10 cellular contexts compared by ENCODE assay signal in the genomic region with DNA sequence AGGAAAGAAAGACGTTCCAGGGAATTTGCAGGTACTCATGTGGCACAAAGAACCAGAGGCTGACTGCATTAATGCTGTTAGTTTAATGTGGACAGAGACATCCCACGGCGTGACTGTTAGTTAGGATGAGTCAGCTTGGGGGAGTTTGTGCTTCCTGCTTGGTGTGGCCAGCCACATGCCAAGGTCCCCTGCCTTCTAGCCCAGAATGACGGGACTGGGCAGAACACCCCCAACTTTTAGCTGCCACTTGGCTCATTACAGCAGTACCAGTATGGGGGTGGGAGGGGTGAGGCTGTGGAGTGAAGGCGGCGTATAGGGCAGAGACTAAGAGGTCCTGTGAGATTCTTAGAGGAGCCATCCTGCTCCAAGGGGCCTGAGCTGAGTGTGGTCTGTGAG. TPM values are rescaled to one million over a fixed set of nuclear protein-coding genes. Genes with fewer than 3 reads are reported as not detected.
DNase-seq lines count a peak whose midpoint lies in the region; ATAC-seq and TF ChIP-seq lines count a peak whose summit lies in the region.
"Had no signal": no experiment of that assay in that cellular context is flagged by ENCODE, and none has a peak within 500 bp of the region (broad histone marks: within the 10 kb centered on the region; RNA-seq: fewer than 3 reads in every experiment).

No MANE protein-coding gene starts in this region.

- H2BK5ac ChIP-seq in trophoblast cell (ENCODE audit: low read depth, low read length, poor library complexity) = no peak overlapping the region

- intact Hi-C loops in uterus (cut with DNase I; ENCODE audit: low total_unique reads) = loop anchor here (10.0 kb wide), 1 partner anchor 52 kb away; no protein-coding TSS in a partner anchor

- H4K12ac ChIP-seq in trophoblast cell (ENCODE audit: low read depth, low read length) = no peak overlapping the region

- peaks cover 2% of the 10 kb centered on the region for H3K9me3 ChIP-seq in trophoblast cell (ENCODE audit: insufficient read depth, low read depth, low read length)
- no peaks in the 10 kb centered on the region for H3K9me3 ChIP-seq in uterus

- H3K27me3 ChIP-seq in trophoblast cell (ENCODE audit: insufficient read depth, low read length) (no peaks in the 10 kb centered on the region), uterus (no peaks in the 10 kb centered on the region)

- H3K18ac ChIP-seq in trophoblast cell (ENCODE audit: low read length) = no peak overlapping the region

- H2BK12ac ChIP-seq in trophoblast cell (ENCODE audit: low read length) = no peak overlapping the region

- H3K36me3 ChIP-seq in trophoblast cell (ENCODE audit: control insufficient read depth in 1 of 2, insufficient read depth in 2 of 2, low read length in 2 of 2) (peaks cover 67 to 83% of the 10 kb centered on the region in 2 experiments), uterus (no peaks in the 10 kb centered on the region)

- no peak overlapping the region for H2AK5ac ChIP-seq in trophoblast cell (ENCODE audit: low read length)

- H3K4me2 ChIP-seq in trophoblast cell (ENCODE audit: low read length) = no peak overlapping the region

- H3K79me2 ChIP-seq in trophoblast cell (ENCODE audit: control insufficient read depth, insufficient read depth, low read length, poor library complexity) = no peaks in the 10 kb centered on the region

- H4K8ac ChIP-seq in trophoblast cell (ENCODE audit: low read depth, low read length) = no peak overlapping the region

- no peak overlapping the region for H3K4ac ChIP-seq in trophoblast cell (ENCODE audit: low read depth, low read length)

- H3K4me1 ChIP-seq in trophoblast cell (ENCODE audit: control insufficient read depth in 1 of 2, insufficient read depth in 2 of 2, low read length in 2 of 2) (peaks cover 6 to 9% of the 10 kb centered on the region in 2 experiments), uterus (no peaks in the 10 kb centered on the region)

- no peak overlapping the region for H3K4me3 ChIP-seq in NB4 (ENCODE audit: low read depth, low read length)
- H3K4me3 ChIP-seq in cardiac fibroblast (replicated peaks in 1 of 2; ENCODE audit: low read depth in 2 of 2, low read length in 2 of 2) = no peak overlapping the region
- H3K4me3 ChIP-seq in trophoblast cell (ENCODE audit: low read depth, low read length) = no peak overlapping the region
- no peak overlapping the region for H3K4me3 ChIP-seq in uterus

- H3K79me1 ChIP-seq in trophoblast cell (ENCODE audit: low read length) = no peaks in the 10 kb centered on the region

- no peak overlapping the region for H4K91ac ChIP-seq in trophoblast cell (ENCODE audit: low read depth, low read length)

- TF ChIP-seq CTCF in NB4 (IDR thresholded peaks at IDR 0.05; ENCODE audit: low read depth, low read length) (no peak), cardiac fibroblast (IDR thresholded peaks at IDR 0.05; ENCODE audit: low read depth, low read length) (no peak), uterus (IDR thresholded peaks at IDR 0.05) (no peak)

- H3K23ac ChIP-seq in trophoblast cell (ENCODE audit: low read length) = no peak overlapping the region

- H3K14ac ChIP-seq in trophoblast cell (ENCODE audit: low read length) = no peak overlapping the region

- no CpG with 5 or more reads among the region's 6 CpGs for WGBS in trophoblast cell (ENCODE audit: extremely low coverage, insufficient coverage, insufficient read length)

- no peak overlapping the region for H2AFZ ChIP-seq in trophoblast cell (ENCODE audit: insufficient read depth, low read length, poor library complexity)

- no peak overlapping the region for H3K9ac ChIP-seq in trophoblast cell (ENCODE audit: low read length)

- H3K27ac ChIP-seq in trophoblast cell (ENCODE audit: low read depth, low read length) (no peak overlapping the region), uterus (peak overlapping the region in 1 of 2 donors; percentile 11)

- DNase-seq in GM04504 (ENCODE audit: low read depth) (peak; percentile 52), NB4 (ENCODE audit: low read depth) (peak; percentile 94), cardiac fibroblast (ENCODE audit: low read depth in 2 of 2) (peak; percentile 57 to 83), trophoblast cell (peak; percentile 20 to 34), uterus (no peak)
- no peak for DNase-seq in stimulated activated naive CD4-positive, alpha-beta T cell (lab: John Stamatoyannopoulos, UW)
- DNase-seq: activated T-cell treated with anti-CD3 and anti-CD28 coated beads, Interleukin-2, amount 50 U/mL, for 4 hours; RPMI8226; stimulated activated CD4-positive, alpha-beta T cell treated with anti-CD3 and anti-CD28 coated beads, Interleukin-2, amount 100 ng/mL, for 48 hours had no signal

- TF ChIP-seq POLR2A in NB4 (IDR thresholded peaks at IDR 0.05; ENCODE audit: extremely low read depth, insufficient read length) = no peak
- no peak for TF ChIP-seq POLR2A in uterus (IDR thresholded peaks at IDR 0.05)

- no peak overlapping the region for H2BK120ac ChIP-seq in trophoblast cell (ENCODE audit: insufficient read depth, low read length, poor library complexity)

- no peak for ATAC-seq in GM19452 (IDR thresholded peaks at IDR 0.05; ENCODE audit: unreplicated experiment)
- ATAC-seq: activated T-cell treated with anti-CD3 and anti-CD28 coated beads, Interleukin-2, amount 50 U/mL, for 4 hours had no signal

RNA-seq across cellular contexts. Expression of a gene that starts 33.1 kb away (rescaled TPM):
- polyA plus RNA-seq in trophoblast cell (2013) = 42.3 and 43.7 TPM in 2 replicates
- total RNA-seq in uterus = 10 to 100 TPM in 3 of 4 donors, 1 to 10 TPM in 1; 1.0 to 42.9 (median 22.8) TPM

RNA-seq across cellular contexts. Expression of a gene that starts 52.7 kb away (rescaled TPM):
- polyA plus RNA-seq in trophoblast cell (2013) = 22.9 and 23.8 TPM in 2 replicates
- total RNA-seq in uterus = 10 to 100 TPM; 19.0 to 43.4 (median 30.2) TPM

RNA-seq across cellular contexts. Expression of a gene that starts 52.8 kb away (rescaled TPM):
- 3.6 and 3.8 TPM in 2 replicates for polyA plus RNA-seq in trophoblast cell (2013)
- total RNA-seq in uterus = 1 to 10 TPM; 1.2 to 6.8 (median 2.7) TPM

Comparison
In these comparisons a context has a peak if more than half of its experiments do, and no peak if none do; other contexts are left out.
1. DNase-seq: peak in GM04504 (single experiment), NB4 (single experiment), cardiac fibroblast (2 of 2) and trophoblast cell (2 of 2); none in stimulated activated naive CD4-positive, alpha-beta T cell (0 of 6) and uterus (0 of 2).